25 cellular contexts compared by ENCODE assay signal in the genomic region with DNA sequence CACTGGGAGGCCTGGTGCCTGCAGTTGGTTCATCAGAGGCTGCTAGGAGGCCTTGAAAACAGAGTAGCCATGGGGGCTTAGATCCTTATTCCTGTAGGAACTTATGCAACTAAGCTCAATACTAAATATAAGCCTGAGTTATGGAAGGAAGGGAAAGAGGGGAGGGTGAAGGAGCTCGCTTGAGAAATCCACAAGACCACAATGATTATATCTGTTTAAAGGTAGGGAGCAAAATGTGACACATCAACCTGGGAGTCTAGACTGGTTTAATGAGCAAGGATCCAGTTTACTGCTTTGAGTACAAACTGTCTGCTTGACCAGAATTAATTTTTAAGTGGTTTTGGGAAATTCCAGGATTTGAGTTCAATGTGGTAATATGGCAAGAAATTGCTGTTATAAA. TPM values are rescaled to one million over a fixed set of nuclear protein-coding genes. Genes with fewer than 3 reads are reported as not detected.
"Had no signal": no experiment of that assay in that cellular context is flagged by ENCODE, and none has a peak within 500 bp of the region (broad histone marks: within the 10 kb centered on the region; RNA-seq: fewer than 3 reads in every experiment).

No MANE protein-coding gene starts in this region.

- ATAC-seq: activated CD4-positive, alpha-beta T cell treated with anti-CD3 and anti-CD28 coated beads for 36 hours; activated naive CD4-positive, alpha-beta T cell treated with anti-CD3 and anti-CD28 coated beads, Interleukin-2, amount 50 U/mL, for 72 hours; effector memory CD8-positive, alpha-beta T cell; gastrocnemius medialis; naive thymus-derived CD4-positive, alpha-beta T cell; psoas muscle; T-helper 17 cell had no signal

- H3K9me3 Mint-ChIP-seq: activated naive CD4-positive, alpha-beta T cell treated with anti-CD3 and anti-CD28 coated beads, Interleukin-2, amount 50 U/mL, for 72 hours; effector memory CD8-positive, alpha-beta T cell; neural crest cell had no signal

- DNase-seq: activated CD4-positive, alpha-beta T cell treated with anti-CD3 and anti-CD28 coated beads for 36 hours; activated CD4-positive, CD25-positive, alpha-beta regulatory T cell; activated gamma-delta T cell treated with Interleukin-2 at 50 U/mL for 16 hours; activated T-cell treated with anti-CD3 and anti-CD28 coated beads for 4 hours; adrenal gland; aorta; cerebellar nuclear complex; dorsolateral prefrontal cortex; effector memory CD8-positive, alpha-beta T cell; erythroblast; gastrocnemius medialis; midbrain; naive thymus-derived CD4-positive, alpha-beta T cell; nucleus accumbens; pancreas; psoas muscle; stimulated activated naive CD4-positive, alpha-beta T cell treated with Interleukin-2 at 50 U/mL for 16 hours; T-helper 17 cell; testis; transverse colon had no signal

- H3K4me1 Mint-ChIP-seq: activated CD4-positive, alpha-beta T cell treated with anti-CD3 and anti-CD28 coated beads for 36 hours; neural crest cell had no signal

- H3K4me3 Mint-ChIP-seq: activated CD4-positive, alpha-beta T cell treated with anti-CD3 and anti-CD28 coated beads for 36 hours; brain; effector memory CD8-positive, alpha-beta T cell; memory B cell; naive thymus-derived CD4-positive, alpha-beta T cell; neural crest cell; T-helper 17 cell had no signal

- H3K27me3 Mint-ChIP-seq: activated CD4-positive, alpha-beta T cell treated with anti-CD3 and anti-CD28 coated beads for 36 hours; effector memory CD8-positive, alpha-beta T cell; memory B cell; naive thymus-derived CD4-positive, alpha-beta T cell; T-helper 17 cell had no signal

- H3K27ac Mint-ChIP-seq: activated CD4-positive, alpha-beta T cell treated with anti-CD3 and anti-CD28 coated beads for 36 hours; activated naive CD4-positive, alpha-beta T cell treated with anti-CD3 and anti-CD28 coated beads, Interleukin-2, amount 50 U/mL, for 72 hours; memory B cell; T-helper 17 cell had no signal

RNA-seq across cellular contexts. Expression of a gene that starts 20.4 kb away (rescaled TPM):
- total RNA-seq: activated CD4-positive, alpha-beta T cell treated with anti-CD3 and anti-CD28 coated beads for 36 hours; activated naive CD4-positive, alpha-beta T cell treated with anti-CD3 and anti-CD28 coated beads, Interleukin-2, amount 50 U/mL, for 72 hours; cardiac muscle cell; naive thymus-derived CD4-positive, alpha-beta T cell; T-helper 17 cell; testis had no signal
